ENCODE assay signal across 2 cellular contexts in genomic region chr9:86639899-86640379, GRCh38.
TF ChIP-seq lines count a peak whose summit lies in the region.

No MANE protein-coding gene starts in this region.

TF ChIP-seq in HepG2, 621 proteins besides CTCF, POLR2A, EP300 and RAD21 (continued from another document):
- TF ChIP-seq ZHX1 (CRISPR knock-in tag; IDR thresholded peaks at IDR 0.05; ENCODE audit: low read depth) (no peak), CC2D1A (CRISPR knock-in tag; IDR thresholded peaks at IDR 0.05) (no peak), ZNF790 (CRISPR knock-in tag; IDR thresholded peaks at IDR 0.05; ENCODE audit: borderline replicate concordance) (no peak)

TF ChIP-seq in WTC11, 78 proteins besides CTCF, POLR2A, EP300 and RAD21 (continued from another document):
- TF ChIP-seq ARID4B (CRISPR knock-in tag; IDR thresholded peaks at IDR 0.05; ENCODE audit: borderline replicate concordance) (no peak), USF1 (CRISPR knock-in tag; IDR thresholded peaks at IDR 0.05) (no peak), ZNF396 (CRISPR knock-in tag; IDR thresholded peaks at IDR 0.05; ENCODE audit: borderline replicate concordance) (no peak), TEAD4 (CRISPR knock-in tag; IDR thresholded peaks at IDR 0.05) (no peak), NFYB (CRISPR knock-in tag; conservative IDR thresholded peaks at IDR 0.05; ENCODE audit: low read depth) (no peak), ZNF317 (CRISPR knock-in tag; IDR thresholded peaks at IDR 0.05; ENCODE audit: borderline replicate concordance, low read depth) (no peak), ATF2 (CRISPR knock-in tag; IDR thresholded peaks at IDR 0.05; ENCODE audit: borderline replicate concordance, low read depth) (no peak), CREM (CRISPR knock-in tag; IDR thresholded peaks at IDR 0.05) (no peak), ATF6 (CRISPR knock-in tag; IDR thresholded peaks at IDR 0.05) (no peak), KAT7 (CRISPR knock-in tag; IDR thresholded peaks at IDR 0.05; ENCODE audit: borderline replicate concordance) (no peak), ELF4 (CRISPR knock-in tag; IDR thresholded peaks at IDR 0.05; ENCODE audit: low read depth) (no peak), TEAD1 (CRISPR knock-in tag; IDR thresholded peaks at IDR 0.05) (no peak), STAT6 (CRISPR knock-in tag; conservative IDR thresholded peaks at IDR 0.05; ENCODE audit: low read depth) (no peak), ZBTB43 (CRISPR knock-in tag; IDR thresholded peaks at IDR 0.05) (no peak), NFATC4 (CRISPR knock-in tag; IDR thresholded peaks at IDR 0.05) (no peak), FOXP4 (CRISPR knock-in tag; IDR thresholded peaks at IDR 0.05) (no peak)
TF ChIP-seq in WTC11: peak in this region for 0.
